Comparison of ENCODE assay signal across 15 cellular contexts in the genomic region with DNA sequence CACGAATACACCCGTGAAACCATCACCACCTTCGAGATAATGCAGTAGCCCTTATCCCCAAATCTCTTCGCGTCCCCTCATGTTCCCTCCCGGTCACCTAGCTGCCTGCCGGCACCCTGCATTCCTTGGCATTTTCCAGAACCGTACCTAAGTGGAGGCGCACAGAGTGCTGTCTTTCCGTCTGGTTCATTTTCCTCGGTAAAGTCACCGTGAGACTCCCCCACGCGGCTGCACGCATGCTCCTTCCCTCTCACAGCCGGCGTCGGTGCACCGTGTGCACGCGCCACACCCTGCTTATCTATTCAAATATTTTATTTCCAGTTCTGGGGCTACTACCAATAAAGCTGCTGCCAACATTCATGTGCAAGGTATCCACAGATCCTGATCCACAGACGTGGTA.
"Had no signal": no experiment of that assay in that cellular context is flagged by ENCODE, and none has a peak within 500 bp of the region (broad histone marks: within the 10 kb centered on the region; RNA-seq: fewer than 3 reads in every experiment).

No MANE protein-coding gene starts in this region.

- H3K36me3 Mint-ChIP-seq: activated naive CD4-positive, alpha-beta T cell treated with anti-CD3 and anti-CD28 coated beads, Interleukin-2, amount 50 U/mL, for 24 hours had no signal

- H3K9me3 Mint-ChIP-seq: neural crest cell had no signal

- H3K27ac Mint-ChIP-seq: activated CD4-positive, alpha-beta T cell treated with anti-CD3 and anti-CD28 coated beads for 36 hours; activated naive CD4-positive, alpha-beta T cell treated with anti-CD3 and anti-CD28 coated beads, Interleukin-2, amount 50 U/mL, for 24 hours; memory B cell had no signal

- H3K4me3 Mint-ChIP-seq: activated CD4-positive, alpha-beta T cell treated with anti-CD3 and anti-CD28 coated beads for 36 hours; activated naive CD4-positive, alpha-beta T cell treated with anti-CD3 and anti-CD28 coated beads, Interleukin-2, amount 50 U/mL, for 24 hours; memory B cell; neural crest cell had no signal

- ATAC-seq: activated CD4-positive, alpha-beta T cell treated with anti-CD3 and anti-CD28 coated beads for 36 hours; gastrocnemius medialis had no signal

- DNase-seq: activated CD4-positive, alpha-beta T cell treated with anti-CD3 and anti-CD28 coated beads for 36 hours; activated CD4-positive, alpha-beta T cell treated with anti-CD3 and anti-CD28 coated beads, Interleukin-2, amount 50 U/mL, for 4 hours; activated effector memory CD4-positive, alpha-beta T cell treated with anti-CD3 and anti-CD28 coated beads, Interleukin-2, amount 50 U/mL, for 16 hours; activated T-cell treated with anti-CD3 and anti-CD28 coated beads for 4 hours; brain microvascular endothelial cell; central memory CD4-positive, alpha-beta T cell; hippocampal formation; ovary; stimulated activated CD4-positive, alpha-beta T cell treated with anti-CD3 and anti-CD28 coated beads, Interleukin-4, amount 100 ng/mL, for 1 hour; stimulated activated naive CD4-positive, alpha-beta T cell treated with Interleukin-2 at 50 U/mL for 16 hours; T-helper 1 cell had no signal
